Comparison of ENCODE assay signal across 16 cellular contexts in the genomic region with DNA sequence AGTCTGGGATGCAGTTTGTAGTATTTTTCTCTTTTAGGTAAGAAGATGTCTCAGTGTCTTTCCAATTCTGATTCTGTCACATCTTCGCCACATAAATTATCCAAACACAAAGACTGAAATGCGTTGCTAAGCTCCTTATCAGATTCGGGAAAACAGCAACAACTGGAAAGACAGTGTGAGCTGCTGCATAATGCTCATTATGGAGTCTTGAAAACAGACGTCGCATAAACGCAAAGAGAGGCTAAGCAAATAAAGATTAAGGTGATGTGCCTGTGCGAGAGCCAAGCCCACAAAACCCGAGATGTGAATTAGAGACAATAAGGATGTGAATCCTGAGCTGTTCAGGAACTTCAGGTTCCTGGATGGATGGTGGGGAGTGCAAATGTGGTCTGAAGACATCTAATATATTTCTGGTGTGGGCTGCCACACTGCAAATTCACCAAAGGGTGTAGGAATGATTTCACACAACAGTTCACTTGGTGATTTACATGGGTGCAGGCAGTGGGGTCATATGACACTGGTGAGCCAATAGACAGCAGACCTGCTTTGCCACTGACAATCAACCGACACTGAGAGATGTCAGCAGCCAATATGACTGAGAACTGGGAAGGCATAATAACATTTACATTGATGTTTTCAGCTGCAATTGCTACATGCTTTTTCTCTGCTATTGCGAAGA.
DNase-seq lines count a peak whose midpoint lies in the region; ATAC-seq, FAIRE-seq and TF ChIP-seq lines count a peak whose summit lies in the region.
"Had no signal": no experiment of that assay in that cellular context is flagged by ENCODE, and none has a peak within 500 bp of the region (broad histone marks: within the 10 kb centered on the region; RNA-seq: fewer than 3 reads in every experiment).

No MANE protein-coding gene starts in this region.

- H3K4me1 Mint-ChIP-seq in MCF 10A (ENCODE audit: insufficient read depth, unreplicated experiment) (peaks cover 10% of the 10 kb centered on the region), endodermal cell (peaks cover 29% of the 10 kb centered on the region), Calu3 (ENCODE audit: low read depth, unreplicated experiment) (no peaks in the 10 kb centered on the region)
- H3K4me1 Mint-ChIP-seq: activated naive CD8-positive, alpha-beta T cell treated with anti-CD3 and anti-CD28 coated beads, Interleukin-2, amount 10 ng/mL, durations not matched to agents 7 days and 5 days; central memory CD8-positive, alpha-beta T cell had no signal

- in situ Hi-C loops in mammary epithelial cell (cut with MboI; ENCODE audit: low sequenced_read_pairs in 2 of 2), result loop anchor here in 1 of 2 donors (25.0 kb wide), 1 partner anchor 172 kb away; no protein-coding TSS in a partner anchor
- in situ Hi-C loops in HepG2 (cut with HindIII; ENCODE audit: extremely low pct_ligation_motif_present, low pct_unique_long_range_greater_than_20kb), result no loop called here

- ATAC-seq in GM21786 (IDR thresholded peaks at IDR 0.05; ENCODE audit: unreplicated experiment) (no peak), HepG2 (no peak)

- no peak for TF ChIP-seq RAD21 in HepG2 (CRISPR knock-in tag; IDR thresholded peaks at IDR 0.05)

- H3K9me3 ChIP-seq in mammary epithelial cell (replicated peaks; ENCODE audit: insufficient read depth, low read length), result no peaks in the 10 kb centered on the region
- H3K9me3 ChIP-seq in endodermal cell (ENCODE audit: control insufficient read depth, low read length), result no peaks in the 10 kb centered on the region
- H3K9me3 ChIP-seq in HepG2 (ENCODE audit: low read length), result no peaks in the 10 kb centered on the region
- H3K9me3 ChIP-seq: SJSA1, upper lobe of left lung had no signal

- no peak for TF ChIP-seq EP300 in HepG2 (IDR thresholded peaks at IDR 0.05; ENCODE audit: low read depth in 2 of 2, low read length in 2 of 2)
- TF ChIP-seq EP300 in HepG2 (CRISPR knock-in tag; IDR thresholded peaks at IDR 0.05; ENCODE audit: borderline replicate concordance), result no peak

- no peak overlapping the region for H3K27ac Mint-ChIP-seq in MCF 10A (ENCODE audit: low read depth, unreplicated experiment)
- no peak overlapping the region for H3K27ac Mint-ChIP-seq in endodermal cell
- no peak overlapping the region for H3K27ac Mint-ChIP-seq in Calu3 (ENCODE audit: unreplicated experiment)
- H3K27ac Mint-ChIP-seq: activated naive CD8-positive, alpha-beta T cell treated with anti-CD3 and anti-CD28 coated beads, Interleukin-2, amount 10 ng/mL, durations not matched to agents 7 days and 5 days had no signal

- no peaks in the 10 kb centered on the region for H3K27me3 Mint-ChIP-seq in MCF 10A (ENCODE audit: insufficient read depth, unreplicated experiment)
- H3K27me3 Mint-ChIP-seq in endodermal cell (ENCODE audit: insufficient read depth), result peaks cover 17% of the 10 kb centered on the region
- no peaks in the 10 kb centered on the region for H3K27me3 Mint-ChIP-seq in Calu3 (ENCODE audit: unreplicated experiment)

- peaks cover 15% of the 10 kb centered on the region for H3K4me1 ChIP-seq in mammary epithelial cell (ENCODE audit: insufficient read depth, low read length)
- H3K4me1 ChIP-seq in endodermal cell (ENCODE audit: control insufficient read depth, insufficient read depth, low read length), result peaks cover 2% of the 10 kb centered on the region
- H3K4me1 ChIP-seq in HepG2 (ENCODE audit: insufficient read depth, low read length), result no peaks in the 10 kb centered on the region

- no TSS peak for BruUV-seq in mammary epithelial cell (replicated peaks; lab: Mats Ljungman, UMichigan)
- BruUV-seq in MCF 10A (replicated peaks; lab: Mats Ljungman, UMichigan), result no TSS peak
- BruUV-seq in Calu3 (replicated peaks; lab: Mats Ljungman, UMichigan), result no TSS peak
- no TSS peak for BruUV-seq in HepG2 (replicated peaks; lab: Mats Ljungman, UMichigan)

- CTCF ChIA-PET in mammary epithelial cell (lab: Charles Lee; ENCODE audit: low non-redundant PET), result no interaction called here
- CTCF ChIA-PET in MCF 10A (lab: Yijun Ruan, JAX), result interaction anchor here (0.9 to 2.3 kb wide), 2 partner anchors 12 to 89 kb away, joined by 4 to 9 read pairs; no protein-coding TSS in a partner anchor
- CTCF ChIA-PET in Calu3 (lab: Charles Lee), result interaction anchor here (0.7 kb wide), 1 partner anchor 9 kb away, joined by 8 read pairs; no protein-coding TSS in a partner anchor
- CTCF ChIA-PET in HepG2 (lab: Yijun Ruan, JAX; ENCODE audit: low intra/inter-chr PET ratio, low total read pairs), result no interaction called here

- intact Hi-C loops in mammary epithelial cell (cut with micrococcal nuclease), result no loop called here
- intact Hi-C loops in MCF 10A (cut with micrococcal nuclease), result no loop called here
- intact Hi-C loops in Calu3 (cut with micrococcal nuclease; ENCODE audit: unreplicated experiment), result no loop called here
- intact Hi-C loops in HepG2 (cut with micrococcal nuclease; ENCODE audit: unreplicated experiment), result loop anchor here (10.0 kb wide), 1 partner anchor 680 kb away; no protein-coding TSS in a partner anchor

- H3K4me3 Mint-ChIP-seq in MCF 10A (ENCODE audit: unreplicated experiment) (no peak overlapping the region), endodermal cell (no peak overlapping the region), Calu3 (ENCODE audit: low read depth, unreplicated experiment) (no peak overlapping the region)
- H3K4me3 Mint-ChIP-seq: activated naive CD8-positive, alpha-beta T cell treated with anti-CD3 and anti-CD28 coated beads, Interleukin-2, amount 10 ng/mL, durations not matched to agents 7 days and 5 days; central memory CD8-positive, alpha-beta T cell had no signal

- dilution Hi-C loops in mammary epithelial cell (cut with HindIII; ENCODE audit: low sequenced_read_pairs), result no loop called here

- no peaks in the 10 kb centered on the region for H3K79me2 ChIP-seq in mammary epithelial cell (ENCODE audit: insufficient read depth, low read length)
- no peaks in the 10 kb centered on the region for H3K79me2 ChIP-seq in HepG2 (ENCODE audit: insufficient read depth, low read length)

- H3K27ac ChIP-seq in mammary epithelial cell (ENCODE audit: insufficient read depth, low read depth, low read length) (no peak overlapping the region), endodermal cell (ENCODE audit: low read depth, low read length) (no peak overlapping the region), HepG2 (ENCODE audit: extremely low read length, insufficient read depth, low read length) (no peak overlapping the region)
- H3K27ac ChIP-seq: KMS-11, SJSA1, upper lobe of left lung had no signal

- no peaks in the 10 kb centered on the region for H3K36me3 ChIP-seq in mammary epithelial cell (ENCODE audit: insufficient read depth, low read length)
- H3K36me3 ChIP-seq in endodermal cell (ENCODE audit: control insufficient read depth, insufficient read depth, low read length), result no peaks in the 10 kb centered on the region
- no peaks in the 10 kb centered on the region for H3K36me3 ChIP-seq in HepG2 (replicated peaks in 1 of 2; ENCODE audit: control insufficient read depth in 1 of 2, insufficient read depth in 2 of 2, low read length in 2 of 2)
- H3K36me3 ChIP-seq: SJSA1, upper lobe of left lung had no signal

- H3K9ac ChIP-seq in mammary epithelial cell (ENCODE audit: insufficient read depth, low read length) (no peak overlapping the region), endodermal cell (ENCODE audit: extremely low read depth, low read length, poor library complexity, severe bottlenecking) (no peak overlapping the region), HepG2 (ENCODE audit: insufficient read depth, low read depth, low read length) (no peak overlapping the region)
- H3K9ac ChIP-seq: KMS-11 had no signal

- H3K9me3 Mint-ChIP-seq in MCF 10A (ENCODE audit: unreplicated experiment) (no peaks in the 10 kb centered on the region), endodermal cell (no peaks in the 10 kb centered on the region), Calu3 (ENCODE audit: low read depth, unreplicated experiment) (no peaks in the 10 kb centered on the region)
- H3K9me3 Mint-ChIP-seq: activated naive CD8-positive, alpha-beta T cell treated with anti-CD3 and anti-CD28 coated beads, Interleukin-2, amount 10 ng/mL, durations not matched to agents 7 days and 5 days; central memory CD8-positive, alpha-beta T cell had no signal

- TF ChIP-seq POLR2A in HepG2 (IDR thresholded peaks at IDR 0.05; ENCODE audit: insufficient read depth in 1 of 2, low read depth in 2 of 2, low read length in 2 of 2), result no peak

- POLR2A ChIA-PET in MCF 10A (lab: Yijun Ruan, JAX), result interaction anchor here (1.4 kb wide), 1 partner anchor 87 kb away, joined by 4 read pairs; no protein-coding TSS in a partner anchor
- POLR2A ChIA-PET in HepG2 (lab: Yijun Ruan, JAX), result no interaction called here

- peak overlapping the region; percentile 65 for H2AFZ ChIP-seq in mammary epithelial cell (ENCODE audit: low read depth, low read length)
- no peak overlapping the region for H2AFZ ChIP-seq in HepG2 (ENCODE audit: low read length)

- H4K20me1 ChIP-seq in mammary epithelial cell (ENCODE audit: insufficient read depth, low read length) (no peaks in the 10 kb centered on the region), HepG2 (ENCODE audit: insufficient read depth, low read length) (no peaks in the 10 kb centered on the region)

- H3K4me2 ChIP-seq in mammary epithelial cell (ENCODE audit: insufficient read depth, low read depth, low read length) (no peak overlapping the region), HepG2 (ENCODE audit: low read depth, low read length) (no peak overlapping the region)
- H3K4me2 ChIP-seq: KMS-11 had no signal

- TF ChIP-seq CTCF in mammary epithelial cell (conservative IDR thresholded peaks at IDR 0.05 in 1 of 2, IDR thresholded peaks at IDR 0.05 in 1 of 2; ENCODE audit: extremely low read depth in 1 of 2, insufficient read depth in 1 of 2, low read depth in 1 of 2, low read length in 2 of 2) (no peak), MCF 10A (IDR thresholded peaks at IDR 0.05; ENCODE audit: unreplicated experiment) (no peak), endodermal cell (conservative IDR thresholded peaks at IDR 0.05) (no peak), Calu3 (IDR thresholded peaks at IDR 0.05; ENCODE audit: unreplicated experiment) (no peak), HepG2 (CRISPR knock-in tag; IDR thresholded peaks at IDR 0.05) (no peak)

- 32% methylated on average over 10 of the region's 10 CpGs for WGBS in mammary epithelial cell (ENCODE audit: low coverage, missing lambda C conversion rate)
- WGBS in endodermal cell (ENCODE audit: insufficient coverage in 1 of 2, insufficient read length in 1 of 2), 2 experiments, result 69 to 83% methylated on average over 6 to 10 of the region's 10 CpGs
- 5% methylated on average over 10 of the region's 10 CpGs for WGBS in HepG2 (ENCODE audit: low lambda C conversion rate)

- no peaks in the 10 kb centered on the region for H3K36me3 Mint-ChIP-seq in MCF 10A (ENCODE audit: insufficient read depth, unreplicated experiment)
- no peaks in the 10 kb centered on the region for H3K36me3 Mint-ChIP-seq in endodermal cell (ENCODE audit: low read depth)
- H3K36me3 Mint-ChIP-seq in Calu3 (ENCODE audit: insufficient read depth, unreplicated experiment), result no peaks in the 10 kb centered on the region
- H3K36me3 Mint-ChIP-seq: activated naive CD8-positive, alpha-beta T cell treated with anti-CD3 and anti-CD28 coated beads, Interleukin-2, amount 10 ng/mL, durations not matched to agents 7 days and 5 days had no signal

- DNase-seq in mammary epithelial cell (no peak), MCF 10A (ENCODE audit: unreplicated experiment) (no peak), NCI-H748 (lab: John Stamatoyannopoulos, UW; ENCODE audit: unreplicated experiment) (peak; percentile 88), endodermal cell (peak; percentile 54), HT-29 (ENCODE audit: low spot score) (no peak), Calu3 (no peak), HepG2 (ENCODE audit: low spot score) (no peak)
- DNase-seq: activated naive CD8-positive, alpha-beta T cell treated with anti-CD3 and anti-CD28 coated beads, Interleukin-2, amount 10 ng/mL, durations not matched to agents 7 days and 5 days; DMS 273 treated with DMSO at 0.1 percent for 48 hours; kidney; stimulated activated CD4-positive, alpha-beta T cell treated with anti-CD3 and anti-CD28 coated beads, Interleukin-1b, Interleukin-23, amount 100 ng/mL, for 48 hours; upper lobe of left lung had no signal

- H3K4me3 ChIP-seq in mammary epithelial cell (replicated peaks in 1 of 3; ENCODE audit: insufficient read depth in 1 of 3, low read depth in 2 of 3, low read length in 3 of 3), result no peak overlapping the region
- H3K4me3 ChIP-seq in endodermal cell (ENCODE audit: low read length), result no peak overlapping the region
- no peak overlapping the region for H3K4me3 ChIP-seq in HepG2 (replicated peaks in 1 of 3; ENCODE audit: insufficient read depth in 1 of 3, low read depth in 2 of 3, low read length in 3 of 3)
- H3K4me3 ChIP-seq: SJSA1, upper lobe of left lung had no signal

- no peak for FAIRE-seq in HepG2 (lab: Jason Lieb, UNC)
- FAIRE-seq: kidney had no signal

- no peaks in the 10 kb centered on the region for H3K27me3 ChIP-seq in mammary epithelial cell (ENCODE audit: insufficient read depth, low read length)
- H3K27me3 ChIP-seq in endodermal cell (ENCODE audit: control insufficient read depth, insufficient read depth, low read length, poor library complexity, severe bottlenecking), result peaks cover 8% of the 10 kb centered on the region
- peaks cover 0 to 35% of the 10 kb centered on the region in 2 experiments; a peak in 2 of 5 replicates for H3K27me3 ChIP-seq in HepG2 (ENCODE audit: control insufficient read depth in 1 of 2, insufficient read depth in 2 of 2, low read length in 2 of 2)
- H3K27me3 ChIP-seq: SJSA1, upper lobe of left lung had no signal

Comparison
In these comparisons a context has a peak if more than half of its experiments do, and no peak if none do; other contexts are left out.
1. CTCF ChIA-PET loops: an anchor here in MCF 10A (0.9 to 2.3 kb wide) and Calu3 (0.7 kb wide); none called in mammary epithelial cell and HepG2.
2. DNase-seq: peak in NCI-H748 (single experiment) and endodermal cell (single experiment); none in mammary epithelial cell (single experiment), MCF 10A (single experiment), HT-29 (single experiment), Calu3 (single experiment) and HepG2 (single experiment).